ENCODE assay signal across 9 cellular contexts in the genomic region with DNA sequence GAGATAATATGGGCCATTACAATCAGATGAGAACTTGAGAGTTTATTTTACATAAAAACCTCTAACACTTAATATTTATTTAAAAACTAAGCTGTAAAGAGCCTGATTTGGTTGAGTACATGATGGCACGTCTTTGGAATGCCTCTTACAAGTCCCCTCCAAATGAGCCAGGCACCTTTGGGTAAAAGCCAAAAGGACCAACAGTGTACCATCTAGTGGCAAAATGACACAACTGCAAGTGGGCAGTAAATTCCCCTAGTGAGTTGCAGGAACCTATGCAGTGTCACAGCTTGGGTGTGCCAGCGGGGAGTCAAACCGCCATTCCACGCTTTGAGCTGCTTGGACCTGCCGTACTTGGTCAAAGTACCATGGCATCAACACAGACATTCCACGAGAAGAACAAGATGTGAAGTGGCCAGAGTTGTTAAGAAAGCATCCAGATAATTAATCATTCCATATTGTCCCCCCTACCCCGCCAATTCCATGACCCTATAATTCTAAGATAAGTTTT.
DNase-seq lines count a peak whose midpoint lies in the region; ATAC-seq and TF ChIP-seq lines count a peak whose summit lies in the region.
"Had no signal": no experiment of that assay in that cellular context is flagged by ENCODE, and none has a peak within 500 bp of the region (broad histone marks: within the 10 kb centered on the region; RNA-seq: fewer than 3 reads in every experiment).

No MANE protein-coding gene starts in this region.

- no peak overlapping the region for H3K18ac ChIP-seq in trophoblast cell (ENCODE audit: low read length)

- no CpG with 5 or more reads among the region's 7 CpGs for WGBS in trophoblast cell (ENCODE audit: extremely low coverage, insufficient coverage, insufficient read length)

- H4K12ac ChIP-seq in trophoblast cell (ENCODE audit: low read depth, low read length), result no peak overlapping the region

- H3K27me3 ChIP-seq in trophoblast cell (ENCODE audit: insufficient read depth, low read length), result no peaks in the 10 kb centered on the region

- H3K4me3 ChIP-seq in trophoblast cell (ENCODE audit: low read depth, low read length), result no peak overlapping the region

- no peak overlapping the region for H3K14ac ChIP-seq in trophoblast cell (ENCODE audit: low read length)

- H2BK12ac ChIP-seq in trophoblast cell (ENCODE audit: low read length), result no peak overlapping the region

- H3K9me3 ChIP-seq in trophoblast cell (ENCODE audit: insufficient read depth, low read depth, low read length), result no peaks in the 10 kb centered on the region

- no peak overlapping the region for H2BK120ac ChIP-seq in trophoblast cell (ENCODE audit: insufficient read depth, low read length, poor library complexity)

- no peak overlapping the region for H3K4ac ChIP-seq in trophoblast cell (ENCODE audit: low read depth, low read length)

- peaks cover 12% of the 10 kb centered on the region for H3K27me3 Mint-ChIP-seq in activated T-helper 17 cell treated with anti-CD3 and anti-CD28 coated beads, Interleukin-2, amount 50 U/mL, for 72 hours
- H3K27me3 Mint-ChIP-seq in glutamatergic neuron (ENCODE audit: unreplicated experiment), result peaks cover 1% of the 10 kb centered on the region

- no peak overlapping the region for H3K4me3 Mint-ChIP-seq in activated T-helper 17 cell treated with anti-CD3 and anti-CD28 coated beads, Interleukin-2, amount 50 U/mL, for 72 hours
- no peak overlapping the region for H3K4me3 Mint-ChIP-seq in glutamatergic neuron (ENCODE audit: unreplicated experiment)
- H3K4me3 Mint-ChIP-seq: IgD-negative memory B cell had no signal

- no peaks in the 10 kb centered on the region for H3K9me3 Mint-ChIP-seq in activated T-helper 17 cell treated with anti-CD3 and anti-CD28 coated beads, Interleukin-2, amount 50 U/mL, for 72 hours
- H3K9me3 Mint-ChIP-seq in glutamatergic neuron (ENCODE audit: unreplicated experiment), result peaks cover 2% of the 10 kb centered on the region
- H3K9me3 Mint-ChIP-seq: IgD-negative memory B cell had no signal

- H3K36me3 Mint-ChIP-seq in activated T-helper 17 cell treated with anti-CD3 and anti-CD28 coated beads, Interleukin-2, amount 50 U/mL, for 72 hours (ENCODE audit: low read depth), result no peaks in the 10 kb centered on the region
- H3K36me3 Mint-ChIP-seq in glutamatergic neuron (ENCODE audit: unreplicated experiment), result no peaks in the 10 kb centered on the region

- H3K23ac ChIP-seq in trophoblast cell (ENCODE audit: low read length), result no peak overlapping the region

- peaks cover 2 to 6% of the 10 kb centered on the region in 2 experiments for H3K4me1 ChIP-seq in trophoblast cell (ENCODE audit: control insufficient read depth in 1 of 2, insufficient read depth in 2 of 2, low read length in 2 of 2)

- TF ChIP-seq CTCF in GM10266 (IDR thresholded peaks at IDR 0.05; ENCODE audit: control insufficient read depth, insufficient read depth, low read depth, missing control alignments), result peak; percentile 88
- peak; percentile 86 for TF ChIP-seq CTCF in glutamatergic neuron (IDR thresholded peaks at IDR 0.05; ENCODE audit: partially characterized antibody, unreplicated experiment)

- no peak overlapping the region for H4K91ac ChIP-seq in trophoblast cell (ENCODE audit: low read depth, low read length)

- no peak overlapping the region for H3K27ac Mint-ChIP-seq in activated T-helper 17 cell treated with anti-CD3 and anti-CD28 coated beads, Interleukin-2, amount 50 U/mL, for 72 hours
- peak overlapping the region; percentile 41 for H3K27ac Mint-ChIP-seq in glutamatergic neuron (ENCODE audit: unreplicated experiment)
- H3K27ac Mint-ChIP-seq: IgD-negative memory B cell had no signal

- no peak overlapping the region for H2BK5ac ChIP-seq in trophoblast cell (ENCODE audit: low read depth, low read length, poor library complexity)

- H4K8ac ChIP-seq in trophoblast cell (ENCODE audit: low read depth, low read length), result no peak overlapping the region

- ATAC-seq in HG02970 (IDR thresholded peaks at IDR 0.05; ENCODE audit: low FRiP score, unreplicated experiment), result peak; percentile 51
- peak; percentile 61 for ATAC-seq in activated T-helper 17 cell treated with anti-CD3 and anti-CD28 coated beads, Interleukin-2, amount 50 U/mL, for 72 hours (replicated peaks)

- no peaks in the 10 kb centered on the region for H3K4me1 Mint-ChIP-seq in activated T-helper 17 cell treated with anti-CD3 and anti-CD28 coated beads, Interleukin-2, amount 50 U/mL, for 72 hours
- H3K4me1 Mint-ChIP-seq in glutamatergic neuron (ENCODE audit: low read depth, unreplicated experiment), result peaks cover 41% of the 10 kb centered on the region

- no peaks in the 10 kb centered on the region for H3K36me3 ChIP-seq in trophoblast cell (ENCODE audit: control insufficient read depth in 1 of 2, insufficient read depth in 2 of 2, low read length in 2 of 2)

- H3K4me2 ChIP-seq in trophoblast cell (ENCODE audit: low read length), result no peak overlapping the region

- peaks cover under 1% of the 10 kb centered on the region for H3K79me1 ChIP-seq in trophoblast cell (ENCODE audit: low read length)

- peak; percentile 76 for DNase-seq in AG08396 (ENCODE audit: low spot score)
- peak; percentile 66 for DNase-seq in GM10266 (ENCODE audit: extremely low spot score)
- DNase-seq in NCI-H510A (lab: John Stamatoyannopoulos, UW), result peak; percentile 31
- no peak for DNase-seq in glutamatergic neuron
- DNase-seq in trophoblast cell, result peak; percentile 65 to 85
- DNase-seq in T-helper 9 cell, result no peak

- H3K79me2 ChIP-seq in trophoblast cell (ENCODE audit: control insufficient read depth, insufficient read depth, low read length, poor library complexity), result no peaks in the 10 kb centered on the region

- no peak overlapping the region for H2AK5ac ChIP-seq in trophoblast cell (ENCODE audit: low read length)

- no peak overlapping the region for H3K9ac ChIP-seq in trophoblast cell (ENCODE audit: low read length)

- H2AFZ ChIP-seq in trophoblast cell (ENCODE audit: insufficient read depth, low read length, poor library complexity), result peak overlapping the region; percentile 5

- no peak overlapping the region for H3K27ac ChIP-seq in trophoblast cell (ENCODE audit: low read depth, low read length)

Comparison
In these comparisons a context has a peak if more than half of its experiments do, and no peak if none do; other contexts are left out.
1. DNase-seq: peak in AG08396 (single experiment), GM10266 (single experiment), NCI-H510A (single experiment) and trophoblast cell (2 of 2); none in glutamatergic neuron (single experiment) and T-helper 9 cell (single experiment).